Comparison of ENCODE assay signal across 8 cellular contexts in genomic region chr4:9898596-9899345, GRCh38.
A peak's percentile ranks its signal among the peaks of the same experiment; 100 is the strongest.
DNase-seq lines count a peak whose midpoint lies in the region; ATAC-seq and TF ChIP-seq lines count a peak whose summit lies in the region.

No MANE protein-coding gene starts in this region.

- H3K27me3 ChIP-seq in hepatocyte (peaks cover 12% of the 10 kb centered on the region), transverse colon (no peaks in the 10 kb centered on the region)
- H3K27me3 ChIP-seq in CD8-positive, alpha-beta memory T cell (ENCODE audit: insufficient read depth, low read length, poor library complexity, severe bottlenecking): no peaks in the 10 kb centered on the region

- H3K27me3 Mint-ChIP-seq in activated T-cell treated with anti-CD3 and anti-CD28 coated beads, Interleukin-2, amount 50 U/mL, for 72 hours (ENCODE audit: low read depth): peaks cover 45% of the 10 kb centered on the region
- H3K27me3 Mint-ChIP-seq in activated T-cell treated with anti-CD3 and anti-CD28 coated beads, Interleukin-2, amount 50 U/mL, for 4 hours (ENCODE audit: low read depth): peaks cover 7% of the 10 kb centered on the region
- peaks cover 0 to 4% of the 10 kb centered on the region in 2 donors for H3K27me3 Mint-ChIP-seq in CD8-positive, alpha-beta memory T cell

- no peaks in the 10 kb centered on the region for H4K20me1 ChIP-seq in hepatocyte (ENCODE audit: insufficient read depth, poor library complexity, severe bottlenecking)

- TF ChIP-seq EP300 in transverse colon (IDR thresholded peaks at IDR 0.05; ENCODE audit: low read depth): no peak

- WGBS in hepatocyte (ENCODE audit: low lambda C conversion rate, missing lambda C conversion rate): 37% methylated on average over 10 of the region's 10 CpGs
- WGBS in transverse colon (ENCODE audit: low coverage in 1 of 2), 2 donors: 50 to 66% methylated on average over 7 to 10 of the region's 10 CpGs

- CTCF ChIA-PET in CD8-positive, alpha-beta memory T cell (lab: Charles Lee): no interaction called here

- H3K79me2 ChIP-seq in hepatocyte: no peaks in the 10 kb centered on the region

- TF ChIP-seq POLR2A in transverse colon (IDR thresholded peaks at IDR 0.05): no peak

- no peak overlapping the region for H3K27ac Mint-ChIP-seq in activated T-cell treated with anti-CD3 and anti-CD28 coated beads, Interleukin-2, amount 50 U/mL, for 72 hours
- no peak overlapping the region for H3K27ac Mint-ChIP-seq in CD8-positive, alpha-beta memory T cell

- H3K9me2 ChIP-seq in hepatocyte (replicated peaks; ENCODE audit: insufficient read depth): no peaks in the 10 kb centered on the region

- H3K4me1 Mint-ChIP-seq in activated T-cell treated with anti-CD3 and anti-CD28 coated beads, Interleukin-2, amount 50 U/mL, for 72 hours (ENCODE audit: low read depth): no peaks in the 10 kb centered on the region
- H3K4me1 Mint-ChIP-seq in activated T-cell treated with anti-CD3 and anti-CD28 coated beads, Interleukin-2, amount 50 U/mL, for 4 hours (ENCODE audit: low read depth): no peaks in the 10 kb centered on the region
- no peaks in the 10 kb centered on the region for H3K4me1 Mint-ChIP-seq in CD8-positive, alpha-beta memory T cell

- POLR2A ChIA-PET in CD8-positive, alpha-beta memory T cell (lab: Charles Lee): no interaction called here

- no peaks in the 10 kb centered on the region for H3K9me3 Mint-ChIP-seq in activated T-cell treated with anti-CD3 and anti-CD28 coated beads, Interleukin-2, amount 50 U/mL, for 72 hours
- no peaks in the 10 kb centered on the region for H3K9me3 Mint-ChIP-seq in activated T-cell treated with anti-CD3 and anti-CD28 coated beads, Interleukin-2, amount 50 U/mL, for 4 hours
- H3K9me3 Mint-ChIP-seq in CD8-positive, alpha-beta memory T cell: no peaks in the 10 kb centered on the region

- no peak overlapping the region for H3K4me3 Mint-ChIP-seq in activated T-cell treated with anti-CD3 and anti-CD28 coated beads, Interleukin-2, amount 50 U/mL, for 72 hours
- H3K4me3 Mint-ChIP-seq in activated T-cell treated with anti-CD3 and anti-CD28 coated beads, Interleukin-2, amount 50 U/mL, for 4 hours: no peak overlapping the region
- no peak overlapping the region for H3K4me3 Mint-ChIP-seq in CD8-positive, alpha-beta memory T cell

- H3K27ac ChIP-seq in VCaP (no peak overlapping the region), hepatocyte (no peak overlapping the region), transverse colon (no peak overlapping the region)
- no peak overlapping the region for H3K27ac ChIP-seq in CD8-positive, alpha-beta memory T cell (ENCODE audit: low read depth, low read length)

- no peak overlapping the region for H2AFZ ChIP-seq in hepatocyte

- H3K36me3 ChIP-seq in hepatocyte (replicated peaks; ENCODE audit: insufficient read depth, low read depth) (no peaks in the 10 kb centered on the region), transverse colon (no peaks in the 10 kb centered on the region)
- no peaks in the 10 kb centered on the region for H3K36me3 ChIP-seq in CD8-positive, alpha-beta memory T cell (ENCODE audit: insufficient read depth, low read length)

- H3K9me3 ChIP-seq in hepatocyte (ENCODE audit: low read depth) (no peaks in the 10 kb centered on the region), transverse colon (no peaks in the 10 kb centered on the region)
- H3K9me3 ChIP-seq in CD8-positive, alpha-beta memory T cell (ENCODE audit: low read length): no peaks in the 10 kb centered on the region

- intact Hi-C loops in transverse colon (cut with DNase I; ENCODE audit: low total_unique reads): loop anchor here (5.0 kb wide), 1 partner anchor 194 kb away; no protein-coding TSS in a partner anchor

- H3K4me2 ChIP-seq in hepatocyte: no peak overlapping the region

- TF ChIP-seq CTCF in VCaP (conservative IDR thresholded peaks at IDR 0.05) (peak; percentile 80), hepatocyte (IDR thresholded peaks at IDR 0.05; ENCODE audit: poor library complexity) (peak; percentile 55), transverse colon (IDR thresholded peaks at IDR 0.05) (peak in 3 of 5 experiments; percentile 22 to 28 (median 28))

- H3K4me3 ChIP-seq in hepatocyte (no peak overlapping the region), transverse colon (no peak overlapping the region)
- no peak overlapping the region for H3K4me3 ChIP-seq in CD8-positive, alpha-beta memory T cell (ENCODE audit: low read length)

- no peaks in the 10 kb centered on the region for H3K4me1 ChIP-seq in hepatocyte (ENCODE audit: insufficient read depth)
- H3K4me1 ChIP-seq in transverse colon: peaks cover 0 to 4% (median 0%) of the 10 kb centered on the region in 4 donors
- H3K4me1 ChIP-seq in CD8-positive, alpha-beta memory T cell (ENCODE audit: insufficient read depth, low read length): no peaks in the 10 kb centered on the region

- H3K36me3 Mint-ChIP-seq in activated T-cell treated with anti-CD3 and anti-CD28 coated beads, Interleukin-2, amount 50 U/mL, for 72 hours (ENCODE audit: insufficient read depth in 2 of 2): no peaks in the 10 kb centered on the region
- H3K36me3 Mint-ChIP-seq in activated T-cell treated with anti-CD3 and anti-CD28 coated beads, Interleukin-2, amount 50 U/mL, for 4 hours (ENCODE audit: insufficient read depth): no peaks in the 10 kb centered on the region
- H3K36me3 Mint-ChIP-seq in CD8-positive, alpha-beta memory T cell: no peaks in the 10 kb centered on the region

- ATAC-seq in activated T-cell treated with anti-CD3 and anti-CD28 coated beads, Interleukin-2, amount 50 U/mL, for 72 hours (replicated peaks in 1 of 2): peak; percentile 57 to 62
- no peak for ATAC-seq in activated T-cell treated with anti-CD3 and anti-CD28 coated beads, Interleukin-2, amount 50 U/mL, for 4 hours
- no peak for ATAC-seq in GM19455 (IDR thresholded peaks at IDR 0.05; ENCODE audit: unreplicated experiment)

- DNase-seq in activated T-cell treated with anti-CD3 and anti-CD28 coated beads, Interleukin-2, amount 50 U/mL, for 72 hours: peak; percentile 3 to 17
- no peak for DNase-seq in activated T-cell treated with anti-CD3 and anti-CD28 coated beads, Interleukin-2, amount 50 U/mL, for 4 hours
- DNase-seq in hepatocyte (ENCODE audit: low spot score) (peak; percentile 74), transverse colon (peak; percentile 37), activated gamma-delta T cell treated with Interleukin-2 at 50 U/mL for 16 hours (no peak)
- DNase-seq in CD8-positive, alpha-beta memory T cell: no peak

- in situ Hi-C loops in transverse colon (cut with MboI; ENCODE audit: low pct_ligation_motif_present in 1 of 4, low pct_unique_long_range_greater_than_20kb in 1 of 4, low sequenced_read_pairs in 3 of 4): no loop called here

Comparison
In these comparisons a context has a peak if more than half of its experiments do, and no peak if none do; other contexts are left out.
1. ATAC-seq: peak in activated T-cell treated with anti-CD3 and anti-CD28 coated beads, Interleukin-2, amount 50 U/mL, for 72 hours (2 of 2); none in activated T-cell treated with anti-CD3 and anti-CD28 coated beads, Interleukin-2, amount 50 U/mL, for 4 hours (0 of 2) and GM19455 (single experiment).
2. DNase-seq: peak in activated T-cell treated with anti-CD3 and anti-CD28 coated beads, Interleukin-2, amount 50 U/mL, for 72 hours (2 of 2), hepatocyte (single experiment) and transverse colon (single experiment); none in activated T-cell treated with anti-CD3 and anti-CD28 coated beads, Interleukin-2, amount 50 U/mL, for 4 hours (single experiment), activated gamma-delta T cell treated with Interleukin-2 at 50 U/mL for 16 hours (single experiment) and CD8-positive, alpha-beta memory T cell (0 of 5).
3. CTCF ChIP-seq: peak in every context shown above with its lines; median percentile 80 in VCaP; 55 in hepatocyte; 28 in transverse colon.